15 cellular contexts compared by ENCODE assay signal in the genomic region with DNA sequence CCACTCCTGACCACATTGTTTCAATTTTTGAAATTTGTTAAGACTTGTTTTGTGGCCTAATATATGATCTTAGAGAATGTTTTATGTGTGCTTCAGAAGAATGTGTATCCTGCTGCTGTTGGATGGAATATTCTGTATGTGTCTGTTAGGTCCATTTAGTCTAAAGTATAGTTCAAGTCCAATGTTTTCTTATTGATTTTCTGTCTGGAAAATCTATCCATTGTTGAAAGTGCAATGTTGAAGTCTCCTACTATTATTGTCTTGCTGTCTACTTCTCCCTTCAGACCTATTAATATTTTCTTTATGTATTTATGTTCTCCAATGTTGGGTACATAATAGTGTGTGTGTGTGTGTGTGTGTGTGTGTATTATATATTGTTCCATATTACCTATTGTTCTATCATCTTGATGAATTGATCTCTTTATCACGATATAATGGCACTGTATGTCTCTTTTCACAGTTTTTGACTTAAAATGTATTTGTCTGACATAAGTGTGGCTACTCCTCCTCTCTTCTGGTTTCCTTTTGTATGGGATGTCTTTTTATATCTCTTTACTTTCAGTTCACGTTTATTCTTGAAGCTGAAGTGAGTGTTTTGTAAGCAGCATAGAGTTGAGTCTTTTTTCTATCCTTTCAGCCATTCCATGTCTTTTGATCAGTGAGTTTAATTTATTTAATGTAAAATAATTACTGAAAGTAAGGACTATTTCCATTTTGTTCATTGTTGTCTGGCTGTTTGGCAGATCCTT.
DNase-seq lines count a peak whose midpoint lies in the region; ATAC-seq and TF ChIP-seq lines count a peak whose summit lies in the region.
"Had no signal": no experiment of that assay in that cellular context is flagged by ENCODE, and none has a peak within 500 bp of the region (broad histone marks: within the 10 kb centered on the region; RNA-seq: fewer than 3 reads in every experiment).

No MANE protein-coding gene starts in this region.

- H3K4me3 ChIP-seq in epithelial cell of esophagus (ENCODE audit: low read length) (no peak overlapping the region), brain microvascular endothelial cell (ENCODE audit: low read depth, low read length) (no peak overlapping the region)
- H3K4me3 ChIP-seq: SK-N-MC had no signal

- no peaks in the 10 kb centered on the region for H3K36me3 ChIP-seq in brain microvascular endothelial cell (replicated peaks)

- peak; percentile 22 for DNase-seq in epithelial cell of esophagus (ENCODE audit: low read depth)
- DNase-seq in brain microvascular endothelial cell: no peak
- no peak for DNase-seq in stimulated activated CD4-positive, alpha-beta T cell treated with anti-CD3 and anti-CD28 coated beads, Interleukin-4, amount 100 ng/mL, for 1 hour
- DNase-seq: activated CD4-positive, alpha-beta T cell treated with anti-CD3 and anti-CD28 coated beads, Interleukin-2, amount 10 ng/mL, durations not matched to agents 7 days and 5 days; activated naive CD8-positive, alpha-beta T cell treated with anti-CD3 and anti-CD28 coated beads for 36 hours; activated T-cell treated with anti-CD3 and anti-CD28 coated beads, Interleukin-2, amount 50 U/mL, for 1 hour; H7; NCI-H1930; NCI-H510A treated with DMSO at 0.1 percent for 48 hours; retina had no signal

- no peak overlapping the region for H3K27ac ChIP-seq in brain microvascular endothelial cell
- H3K27ac ChIP-seq: SK-N-MC had no signal

- in situ Hi-C loops in brain microvascular endothelial cell (cut with HindIII; ENCODE audit: low pct_ligation_motif_present, low sequenced_read_pairs): no loop called here

- TF ChIP-seq CTCF in epithelial cell of esophagus (IDR thresholded peaks at IDR 0.05; ENCODE audit: insufficient read depth, low read depth, low read length, missing control alignments) (no peak), brain microvascular endothelial cell (IDR thresholded peaks at IDR 0.05; ENCODE audit: low read depth, low read length, missing control alignments) (no peak)

- H3K27me3 ChIP-seq in brain microvascular endothelial cell (replicated peaks): no peaks in the 10 kb centered on the region

- ATAC-seq in GM18858 (IDR thresholded peaks at IDR 0.05; ENCODE audit: unreplicated experiment) (peak; percentile 82), GM21528 (IDR thresholded peaks at IDR 0.05; ENCODE audit: low FRiP score, unreplicated experiment) (peak; percentile 92), HG03135 (IDR thresholded peaks at IDR 0.05; ENCODE audit: unreplicated experiment) (peak; percentile 82), GM21390 (IDR thresholded peaks at IDR 0.05; ENCODE audit: unreplicated experiment) (no peak)
